Comparison of ENCODE assay signal across 1 cellular context in the genomic region with DNA sequence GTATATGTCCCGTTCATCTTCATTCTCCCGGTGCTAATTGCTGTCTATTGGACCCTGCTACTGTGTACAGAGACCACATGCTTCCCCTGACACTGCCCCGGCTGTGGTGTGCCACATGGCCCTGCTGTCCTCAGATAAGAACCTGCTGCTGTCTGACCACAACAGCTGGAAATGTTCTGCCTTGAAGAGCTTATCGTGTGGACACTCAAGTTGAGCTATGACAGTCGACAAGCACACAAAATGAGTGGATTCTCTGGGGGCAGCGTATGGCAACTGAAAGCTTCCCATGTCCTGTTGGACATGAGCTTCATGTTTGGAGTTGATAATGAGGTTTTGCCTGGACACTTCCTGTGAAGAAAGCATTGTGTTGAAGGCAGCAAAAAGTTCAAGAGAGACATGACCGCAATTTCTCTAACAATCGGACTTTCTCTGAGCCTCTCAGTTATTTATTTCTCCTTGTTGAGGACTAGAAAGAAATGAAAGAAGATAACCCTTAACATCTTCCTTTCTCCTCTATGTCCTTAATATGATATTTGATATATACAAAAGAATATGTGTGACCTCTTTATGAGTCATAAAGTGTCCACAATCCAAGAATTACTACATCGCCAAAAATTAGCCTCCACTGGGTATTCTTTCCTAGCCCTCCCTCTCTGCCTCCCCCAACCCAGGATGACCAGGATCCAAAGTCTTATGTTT.
TF ChIP-seq lines count a peak whose summit lies in the region.

No MANE protein-coding gene starts in this region.

TF ChIP-seq in K562, 482 proteins besides CTCF, POLR2A, EP300 and RAD21 (continued from another document and continues in another):
- TF ChIP-seq SMAD4 (CRISPR knock-in tag; conservative IDR thresholded peaks at IDR 0.05) (peak; percentile 99), BRD9 (IDR thresholded peaks at IDR 0.05; ENCODE audit: low read depth, partially characterized antibody) (peak; percentile 89), NCOA4 (IDR thresholded peaks at IDR 0.05; ENCODE audit: partially characterized antibody) (peak; percentile 51), CHCHD3 (CRISPR knock-in tag; IDR thresholded peaks at IDR 0.05) (no peak), CBFA2T3 (IDR thresholded peaks at IDR 0.05) (peak; percentile 100), KHSRP (IDR thresholded peaks at IDR 0.05) (peak; percentile 93), GTF2A2 (tag; IDR thresholded peaks at IDR 0.05) (no peak), SPI1 (IDR thresholded peaks at IDR 0.05; ENCODE audit: borderline replicate concordance, low read depth, low read length) (no peak), KDM4B (IDR thresholded peaks at IDR 0.05; ENCODE audit: borderline replicate concordance in 2 of 2, low read depth in 1 of 2) (peak in 1 of 2 experiments; percentile 65; a peak in 1 of 4 replicates), NFIX (CRISPR knock-in tag; IDR thresholded peaks at IDR 0.05; ENCODE audit: low read depth) (no peak), ZNF785 (CRISPR knock-in tag; IDR thresholded peaks at IDR 0.05) (no peak), CHD1 (IDR thresholded peaks at IDR 0.05; ENCODE audit: low read length) (no peak), ZNF449 (CRISPR knock-in tag; IDR thresholded peaks at IDR 0.05) (peak; percentile 78; the same call in 1 of the 2 replicates), ATF1 (CRISPR knock-in tag; IDR thresholded peaks at IDR 0.05) (no peak), ATF1 (tag; IDR thresholded peaks at IDR 0.05) (peak; percentile 87), SUPT5H (IDR thresholded peaks at IDR 0.05) (no peak), EGR1 (conservative IDR thresholded peaks at IDR 0.05) (peak; percentile 14), XRCC5 (IDR thresholded peaks at IDR 0.05; ENCODE audit: low read depth, low read length) (peak; percentile 66; the same call in 1 of the 2 replicates), POLR2B (IDR thresholded peaks at IDR 0.05; ENCODE audit: low read depth, partially characterized antibody) (no peak), SAFB (IDR thresholded peaks at IDR 0.05; ENCODE audit: borderline replicate concordance, low read depth, low read length) (no peak), ZFPM2 (CRISPR knock-in tag; IDR thresholded peaks at IDR 0.05) (no peak), U2AF1 (optimal IDR thresholded peaks at IDR 0.05; ENCODE audit: low read depth, low read length) (no peak), ZNF280A (IDR thresholded peaks at IDR 0.05; ENCODE audit: low read depth, partially characterized antibody) (no peak), BCOR (IDR thresholded peaks at IDR 0.05) (peak; percentile 93), ZNF586 (CRISPR knock-in tag; conservative IDR thresholded peaks at IDR 0.05) (no peak), SMARCB1 (IDR thresholded peaks at IDR 0.05; ENCODE audit: insufficient read length, low read depth) (no peak), ZNF766 (CRISPR knock-in tag; conservative IDR thresholded peaks at IDR 0.05) (peak; percentile 97), ZNF175 (CRISPR knock-in tag; IDR thresholded peaks at IDR 0.05; ENCODE audit: low read depth) (peak; percentile 98), SMC3 (conservative IDR thresholded peaks at IDR 0.05; ENCODE audit: insufficient read depth, low read depth, low read length) (no peak), KAT8 (IDR thresholded peaks at IDR 0.05; ENCODE audit: low read depth) (no peak), KAT7 (CRISPR knock-in tag; IDR thresholded peaks at IDR 0.05; ENCODE audit: borderline replicate concordance) (no peak), ZNF639 (CRISPR knock-in tag; conservative IDR thresholded peaks at IDR 0.05 in 1 of 2, IDR thresholded peaks at IDR 0.05 in 1 of 2) (peak in 1 of 2 experiments; percentile 95; a peak in 2 of 4 replicates), CCNT2 (IDR thresholded peaks at IDR 0.05; ENCODE audit: borderline replicate concordance, extremely low read depth, insufficient read length, low read depth, low read length) (peak; percentile 95), ZNF184 (CRISPR knock-in tag; IDR thresholded peaks at IDR 0.05) (no peak), RBFOX2 (IDR thresholded peaks at IDR 0.05; ENCODE audit: low read depth, low read length) (no peak), ZNF134 (CRISPR knock-in tag; conservative IDR thresholded peaks at IDR 0.05) (0 out of 2 replicates have a peak, but pooled peaks have one; percentile 41), CTBP1 (IDR thresholded peaks at IDR 0.05; ENCODE audit: borderline replicate concordance) (peak; percentile 89; the same call in 1 of the 2 replicates), MAFK (IDR thresholded peaks at IDR 0.05; ENCODE audit: low read length) (peak; percentile 9; the same call in 1 of the 2 replicates), ZNF717 (CRISPR knock-in tag; IDR thresholded peaks at IDR 0.05) (no peak), ZNF224 (CRISPR knock-in tag; IDR thresholded peaks at IDR 0.05) (no peak), HNRNPL (IDR thresholded peaks at IDR 0.05; ENCODE audit: low read depth, low read length) (no peak), NFRKB (IDR thresholded peaks at IDR 0.05; ENCODE audit: low read depth) (peak; percentile 54; the same call in 1 of the 2 replicates), ATF3 (IDR thresholded peaks at IDR 0.05) (peak; percentile 57), ATF3 (CRISPR knock-in tag; conservative IDR thresholded peaks at IDR 0.05) (peak; percentile 67; the same call in 1 of the 2 replicates), IFI16 (CRISPR knock-in tag; IDR thresholded peaks at IDR 0.05) (no peak), FOXP1 (CRISPR knock-in tag; IDR thresholded peaks at IDR 0.05) (0 out of 2 replicates have a peak, but pooled peaks have one; percentile 43), ZNF140 (CRISPR knock-in tag; IDR thresholded peaks at IDR 0.05) (no peak), SIN3B (IDR thresholded peaks at IDR 0.05; ENCODE audit: low read depth) (no peak), ZBTB7A (IDR thresholded peaks at IDR 0.05; ENCODE audit: borderline replicate concordance, control insufficient read depth, low read depth, low read length) (peak; percentile 21; the same call in 1 of the 2 replicates), ZNF444 (CRISPR knock-in tag; IDR thresholded peaks at IDR 0.05) (peak; percentile 75; the same call in 1 of the 2 replicates), RBM25 (IDR thresholded peaks at IDR 0.05; ENCODE audit: low read depth, low read length, severe bottlenecking) (no peak), ZNF212 (CRISPR knock-in tag; IDR thresholded peaks at IDR 0.05) (no peak), ZNF143 (CRISPR knock-in tag; IDR thresholded peaks at IDR 0.05) (no peak), ZNF3 (CRISPR knock-in tag; IDR thresholded peaks at IDR 0.05) (no peak), ZNF830 (CRISPR knock-in tag; IDR thresholded peaks at IDR 0.05) (no peak), SIN3A (IDR thresholded peaks at IDR 0.05; ENCODE audit: borderline replicate concordance in 2 of 2, control insufficient read depth in 1 of 2, low read depth in 2 of 2, low read length in 2 of 2) (peak; percentile 52 to 65; a peak in 2 of 4 replicates), ZNF217 (CRISPR knock-in tag; IDR thresholded peaks at IDR 0.05) (no peak), U2AF2 (optimal IDR thresholded peaks at IDR 0.05; ENCODE audit: low read depth, low read length) (no peak), CREM (IDR thresholded peaks at IDR 0.05; ENCODE audit: low read depth) (peak; percentile 88), BRF1 (IDR thresholded peaks at IDR 0.05; ENCODE audit: borderline replicate concordance, extremely low read depth, insufficient read length) (no peak), NONO (IDR thresholded peaks at IDR 0.05; ENCODE audit: low read depth in 2 of 2, low read length in 1 of 2) (peak in 1 of 2 experiments; percentile 92; a peak in 2 of 4 replicates), MTA2 (IDR thresholded peaks at IDR 0.05; ENCODE audit: low read depth) (peak; percentile 99)
- TF ChIP-seq, protein P1, sequence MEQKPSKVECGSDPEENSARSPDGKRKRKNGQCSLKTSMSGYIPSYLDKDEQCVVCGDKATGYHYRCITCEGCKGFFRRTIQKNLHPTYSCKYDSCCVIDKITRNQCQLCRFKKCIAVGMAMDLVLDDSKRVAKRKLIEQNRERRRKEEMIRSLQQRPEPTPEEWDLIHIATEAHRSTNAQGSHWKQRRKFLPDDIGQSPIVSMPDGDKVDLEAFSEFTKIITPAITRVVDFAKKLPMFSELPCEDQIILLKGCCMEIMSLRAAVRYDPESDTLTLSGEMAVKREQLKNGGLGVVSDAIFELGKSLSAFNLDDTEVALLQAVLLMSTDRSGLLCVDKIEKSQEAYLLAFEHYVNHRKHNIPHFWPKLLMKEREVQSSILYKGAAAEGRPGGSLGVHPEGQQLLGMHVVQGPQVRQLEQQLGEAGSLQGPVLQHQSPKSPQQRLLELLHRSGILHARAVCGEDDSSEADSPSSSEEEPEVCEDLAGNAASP (IDR thresholded peaks at IDR 0.05): no peak
- TF ChIP-seq, protein P2, sequence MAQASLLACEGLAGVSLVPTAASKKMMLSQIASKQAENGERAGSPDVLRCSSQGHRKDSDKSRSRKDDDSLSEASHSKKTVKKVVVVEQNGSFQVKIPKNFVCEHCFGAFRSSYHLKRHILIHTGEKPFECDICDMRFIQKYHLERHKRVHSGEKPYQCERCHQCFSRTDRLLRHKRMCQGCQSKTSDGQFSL (CRISPR knock-in tag; IDR thresholded peaks at IDR 0.05): no peak
- TF ChIP-seq, protein P2 (tag; IDR thresholded peaks at IDR 0.05): no peak
- TF ChIP-seq, protein P3, sequence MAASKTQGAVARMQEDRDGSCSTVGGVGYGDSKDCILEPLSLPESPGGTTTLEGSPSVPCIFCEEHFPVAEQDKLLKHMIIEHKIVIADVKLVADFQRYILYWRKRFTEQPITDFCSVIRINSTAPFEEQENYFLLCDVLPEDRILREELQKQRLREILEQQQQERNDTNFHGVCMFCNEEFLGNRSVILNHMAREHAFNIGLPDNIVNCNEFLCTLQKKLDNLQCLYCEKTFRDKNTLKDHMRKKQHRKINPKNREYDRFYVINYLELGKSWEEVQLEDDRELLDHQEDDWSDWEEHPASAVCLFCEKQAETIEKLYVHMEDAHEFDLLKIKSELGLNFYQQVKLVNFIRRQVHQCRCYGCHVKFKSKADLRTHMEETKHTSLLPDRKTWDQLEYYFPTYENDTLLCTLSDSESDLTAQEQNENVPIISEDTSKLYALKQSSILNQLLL (CRISPR knock-in tag; IDR thresholded peaks at IDR 0.05; ENCODE audit: borderline replicate concordance): no peak
- TF ChIP-seq, protein P4, sequence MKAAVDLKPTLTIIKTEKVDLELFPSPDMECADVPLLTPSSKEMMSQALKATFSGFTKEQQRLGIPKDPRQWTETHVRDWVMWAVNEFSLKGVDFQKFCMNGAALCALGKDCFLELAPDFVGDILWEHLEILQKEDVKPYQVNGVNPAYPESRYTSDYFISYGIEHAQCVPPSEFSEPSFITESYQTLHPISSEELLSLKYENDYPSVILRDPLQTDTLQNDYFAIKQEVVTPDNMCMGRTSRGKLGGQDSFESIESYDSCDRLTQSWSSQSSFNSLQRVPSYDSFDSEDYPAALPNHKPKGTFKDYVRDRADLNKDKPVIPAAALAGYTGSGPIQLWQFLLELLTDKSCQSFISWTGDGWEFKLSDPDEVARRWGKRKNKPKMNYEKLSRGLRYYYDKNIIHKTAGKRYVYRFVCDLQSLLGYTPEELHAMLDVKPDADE (conservative IDR thresholded peaks at IDR 0.05; ENCODE audit: control insufficient read depth, low read depth, low read length): peak; percentile 90
- TF ChIP-seq, protein P5, sequence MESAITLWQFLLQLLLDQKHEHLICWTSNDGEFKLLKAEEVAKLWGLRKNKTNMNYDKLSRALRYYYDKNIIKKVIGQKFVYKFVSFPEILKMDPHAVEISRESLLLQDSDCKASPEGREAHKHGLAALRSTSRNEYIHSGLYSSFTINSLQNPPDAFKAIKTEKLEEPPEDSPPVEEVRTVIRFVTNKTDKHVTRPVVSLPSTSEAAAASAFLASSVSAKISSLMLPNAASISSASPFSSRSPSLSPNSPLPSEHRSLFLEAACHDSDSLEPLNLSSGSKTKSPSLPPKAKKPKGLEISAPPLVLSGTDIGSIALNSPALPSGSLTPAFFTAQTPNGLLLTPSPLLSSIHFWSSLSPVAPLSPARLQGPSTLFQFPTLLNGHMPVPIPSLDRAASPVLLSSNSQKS (CRISPR knock-in tag; IDR thresholded peaks at IDR 0.05): no peak
